1 cellular context compared by ENCODE assay signal in genomic region chr19:4904481-4904880, GRCh38.
TF ChIP-seq lines count a peak whose summit lies in the region.

No MANE protein-coding gene starts in this region.

TF ChIP-seq in IMR-90, 13 proteins besides CTCF, POLR2A, EP300 and RAD21 (continued from another document):
- TF ChIP-seq MAFK (IDR thresholded peaks at IDR 0.05; ENCODE audit: low read depth, low read length): no peak
- no peak for TF ChIP-seq NFE2L2 (IDR thresholded peaks at IDR 0.05; ENCODE audit: low read depth, low read length)
